ENCODE assay signal across 8 cellular contexts in the genomic region with DNA sequence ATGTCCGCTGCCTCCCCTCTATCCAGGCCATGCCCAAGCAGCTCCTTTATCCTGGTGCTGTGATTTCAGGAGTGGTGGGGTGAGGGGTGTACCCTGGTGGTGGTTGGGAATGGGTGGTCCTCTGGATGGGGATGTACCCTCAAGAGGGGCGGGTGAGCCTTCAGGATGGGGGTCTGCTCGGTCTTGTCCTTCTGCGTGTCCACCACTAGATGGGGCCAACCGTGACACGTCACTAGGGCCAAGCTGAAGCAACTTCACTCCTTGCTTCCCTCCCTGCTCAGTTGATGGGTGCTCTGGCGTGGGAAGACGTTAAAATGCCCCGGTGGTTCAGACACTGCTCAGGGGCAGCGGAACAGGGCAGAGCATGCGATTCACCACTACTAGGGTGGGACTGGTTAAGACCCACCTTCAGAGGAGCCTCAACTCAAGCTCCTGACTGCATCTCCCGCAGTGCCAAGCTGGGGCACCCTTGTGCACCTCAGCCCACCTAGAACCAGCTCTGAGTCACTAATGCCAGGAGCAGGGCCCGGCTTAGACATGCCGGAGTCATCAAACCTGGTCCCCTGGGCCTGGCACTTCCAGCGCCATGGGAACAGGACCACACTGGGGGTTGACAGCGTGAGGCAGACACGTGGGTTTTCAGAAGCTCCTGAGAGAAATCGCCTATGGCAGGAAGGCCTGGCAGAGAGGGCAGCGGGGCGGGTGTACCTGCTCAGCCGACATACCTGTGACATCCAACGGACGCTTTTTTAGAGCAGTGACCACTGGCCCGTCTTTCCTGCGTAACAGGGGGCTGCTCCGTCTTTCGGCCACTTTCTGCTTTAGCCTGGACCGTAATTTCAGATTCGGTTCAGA.
A peak's percentile ranks its signal among the peaks of the same experiment; 100 is the strongest.
DNase-seq lines count a peak whose midpoint lies in the region; ATAC-seq and TF ChIP-seq lines count a peak whose summit lies in the region.

No MANE protein-coding gene starts in this region.

- peak in 6 of 7 experiments; percentile 22 to 61 (median 44) for TF ChIP-seq CTCF in body of pancreas (IDR thresholded peaks at IDR 0.05)

- H3K27me3 ChIP-seq in body of pancreas = no peaks in the 10 kb centered on the region

- peak; percentile 18 for DNase-seq in A172 (ENCODE audit: low spot score)
- DNase-seq in ELF-1 (ENCODE audit: low read depth, low spot score) = peak; percentile 56
- DNase-seq in NCI-H69 (lab: John Stamatoyannopoulos, UW) = peak; percentile 25
- DNase-seq in body of pancreas = peak; percentile 21 to 33 (median 27)
- DNase-seq in islet precursor cell = peak; percentile 67
- peak; percentile 24 to 27 for DNase-seq in stimulated activated CD4-positive, alpha-beta T cell treated with anti-CD3 and anti-CD28 coated beads, Interleukin-2, amount 100 ng/mL, for 24 hours
- no peak for DNase-seq in NCI-H1930 (lab: John Stamatoyannopoulos, UW)

- ATAC-seq in body of pancreas = peak; percentile 53
- no peak for ATAC-seq in HG03571 (IDR thresholded peaks at IDR 0.05; ENCODE audit: unreplicated experiment)

- WGBS in body of pancreas, 2 donors = 79 to 89% methylated on average over 21 to 29 of the region's 29 CpGs

- intact Hi-C loops in body of pancreas (cut with DNase I) = no loop called here

- H3K9me3 ChIP-seq in body of pancreas = no peaks in the 10 kb centered on the region

- TF ChIP-seq POLR2A in body of pancreas (IDR thresholded peaks at IDR 0.05) = no peak

- no peak overlapping the region for H3K27ac ChIP-seq in body of pancreas

- peaks cover 0 to 5% of the 10 kb centered on the region in 2 donors for H3K36me3 ChIP-seq in body of pancreas (replicated peaks in 1 of 2; ENCODE audit: insufficient read depth in 1 of 2, low read depth in 2 of 2)

- H3K4me3 ChIP-seq in body of pancreas = no peak overlapping the region

- no peaks in the 10 kb centered on the region for H3K4me1 ChIP-seq in body of pancreas

Comparison
In these comparisons a context has a peak if more than half of its experiments do, and no peak if none do; other contexts are left out.
1. DNase-seq: peak in A172 (single experiment), ELF-1 (single experiment), NCI-H69 (single experiment), body of pancreas (4 of 4), islet precursor cell (single experiment) and stimulated activated CD4-positive, alpha-beta T cell treated with anti-CD3 and anti-CD28 coated beads, Interleukin-2, amount 100 ng/mL, for 24 hours (2 of 2); none in NCI-H1930 (0 of 2).